Comparison of ENCODE assay signal across 10 cellular contexts in the genomic region with DNA sequence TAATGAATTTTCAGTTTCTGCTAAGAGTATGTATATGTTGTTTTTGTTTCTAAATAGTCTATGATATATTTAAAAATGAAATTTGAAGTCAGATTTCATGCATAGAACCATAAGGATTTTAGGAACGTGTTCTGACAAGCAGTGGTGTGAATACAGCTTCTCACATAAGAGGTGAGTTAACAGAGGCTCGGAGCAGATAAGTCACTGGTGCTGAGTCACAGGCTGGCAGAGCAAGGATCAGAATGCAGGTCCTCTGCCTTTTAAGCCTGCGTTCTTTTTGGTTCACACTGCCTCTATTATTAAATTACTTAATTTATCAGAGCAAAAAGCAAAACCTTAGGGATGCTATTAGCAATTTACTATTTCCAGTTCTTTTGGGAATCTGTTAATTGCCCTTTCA.
DNase-seq lines count a peak whose midpoint lies in the region; TF ChIP-seq lines count a peak whose summit lies in the region.
"Had no signal": no experiment of that assay in that cellular context is flagged by ENCODE, and none has a peak within 500 bp of the region (broad histone marks: within the 10 kb centered on the region; RNA-seq: fewer than 3 reads in every experiment).

No MANE protein-coding gene starts in this region.

- no peak for TF ChIP-seq CTCF in adrenal gland (IDR thresholded peaks at IDR 0.05)
- TF ChIP-seq CTCF in left ventricle myocardium inferior (IDR thresholded peaks at IDR 0.05; ENCODE audit: borderline replicate concordance), result no peak

- H3K9me3 ChIP-seq in adrenal gland (replicated peaks in 1 of 3) (no peaks in the 10 kb centered on the region), left ventricle myocardium inferior (replicated peaks) (no peaks in the 10 kb centered on the region)

- H3K27ac ChIP-seq in adrenal gland (no peak overlapping the region), left ventricle myocardium inferior (replicated peaks) (peak overlapping the region; percentile 1)

- no peaks in the 10 kb centered on the region for H3K36me3 ChIP-seq in adrenal gland (replicated peaks in 1 of 2)
- no peaks in the 10 kb centered on the region for H3K36me3 ChIP-seq in left ventricle myocardium inferior

- no peak overlapping the region for H3K4me3 ChIP-seq in adrenal gland
- H3K4me3 ChIP-seq in left ventricle myocardium inferior, result no peak overlapping the region

- no peaks in the 10 kb centered on the region for H3K27me3 ChIP-seq in adrenal gland
- H3K27me3 ChIP-seq in left ventricle myocardium inferior (ENCODE audit: low read depth), result no peaks in the 10 kb centered on the region

- peaks cover 0 to 7% of the 10 kb centered on the region in 2 donors for H3K4me1 ChIP-seq in adrenal gland (replicated peaks in 1 of 2)
- H3K4me1 ChIP-seq in left ventricle myocardium inferior, result peaks cover 23% of the 10 kb centered on the region

- intact Hi-C loops in adrenal gland (cut with DNase I), result no loop called here
- intact Hi-C loops in left ventricle myocardium inferior (cut with micrococcal nuclease), result no loop called here

- no peak for TF ChIP-seq POLR2A in adrenal gland (IDR thresholded peaks at IDR 0.05)

- WGBS in adrenal gland, 4 donors, result 23 to 45% (median 42%) methylated on average over 3 of the region's 3 CpGs

- DNase-seq in A172 (ENCODE audit: low spot score) (peak; percentile 64), HS-5 (ENCODE audit: low read depth) (peak; percentile 39), adrenal gland (peak; percentile 16 to 65 (median 46)), left ventricle myocardium inferior (no peak), DMS79 (lab: John Stamatoyannopoulos, UW) (no peak)
- DNase-seq in stimulated activated CD4-positive, alpha-beta T cell treated with anti-CD3 and anti-CD28 coated beads, Interleukin-2, amount 100 ng/mL, for 48 hours, result no peak
- no peak for DNase-seq in stimulated activated CD4-positive, alpha-beta T cell treated with anti-CD3 and anti-CD28 coated beads, Interleukin-4, amount 100 ng/mL, for 24 hours
- no peak for DNase-seq in activated CD4-positive, alpha-beta T cell treated with anti-CD3 and anti-CD28 coated beads for 1 hour
- DNase-seq: activated T-cell treated with anti-CD3 and anti-CD28 coated beads, Interleukin-2, amount 50 U/mL, for 24 hours; NCI-H524 had no signal

Comparison
In these comparisons a context has a peak if more than half of its experiments do, and no peak if none do; other contexts are left out.
1. DNase-seq: peak in A172 (single experiment), HS-5 (single experiment) and adrenal gland (7 of 7); none in left ventricle myocardium inferior (single experiment), stimulated activated CD4-positive, alpha-beta T cell treated with anti-CD3 and anti-CD28 coated beads, Interleukin-2, amount 100 ng/mL, for 48 hours (0 of 2), stimulated activated CD4-positive, alpha-beta T cell treated with anti-CD3 and anti-CD28 coated beads, Interleukin-4, amount 100 ng/mL, for 24 hours (single experiment), DMS79 (single experiment) and activated CD4-positive, alpha-beta T cell treated with anti-CD3 and anti-CD28 coated beads for 1 hour (single experiment).